Comparison of ENCODE assay signal across 28 cellular contexts in the genomic region with DNA sequence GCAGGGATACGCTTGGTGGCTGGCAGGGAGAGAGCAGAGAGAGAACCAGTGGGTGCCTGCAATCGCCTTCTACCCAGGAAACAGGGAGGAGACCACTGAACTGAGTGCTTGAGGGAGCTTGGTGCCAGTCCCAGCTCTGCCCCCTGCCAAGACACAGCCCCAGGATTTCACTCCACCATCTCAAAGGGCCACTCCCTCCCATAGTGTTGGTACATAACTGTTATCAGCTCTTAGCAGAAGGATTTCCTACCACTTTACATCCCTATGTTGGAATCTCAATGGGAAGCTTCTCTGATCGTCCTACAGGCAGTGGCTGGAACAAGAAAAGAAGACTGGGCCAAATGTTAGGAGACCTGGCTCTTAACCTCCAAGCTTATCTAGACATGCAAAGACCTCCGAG.
"Had no signal": no experiment of that assay in that cellular context is flagged by ENCODE, and none has a peak within 500 bp of the region (broad histone marks: within the 10 kb centered on the region; RNA-seq: fewer than 3 reads in every experiment).

No MANE protein-coding gene starts in this region.

- H3K9me3 Mint-ChIP-seq: activated CD4-positive, alpha-beta T cell treated with anti-CD3 and anti-CD28 coated beads, Interleukin-2, amount 10 ng/mL, durations not matched to agents 7 days and 5 days; immature natural killer cell; nephron; stimulated activated naive B cell treated with anti-CD40 and anti-IgM and Interleukin-4, amounts not matched to agents 10 μg/mL and 1 μg/mL and 100 μg/mL, for 72 hours; type B pancreatic cell had no signal

- H3K4me2 ChIP-seq: hepatocyte, smooth muscle cell had no signal

- H2AFZ ChIP-seq: hepatocyte had no signal

- H3K4me3 ChIP-seq: body of pancreas, cardiac muscle cell, hepatocyte, left lung, pancreas, SK-N-MC, smooth muscle cell had no signal

- ATAC-seq: body of pancreas; esophagus mucosa; left lung; pancreas; sciatic nerve; stimulated activated naive B cell treated with anti-CD40 and anti-IgM and Interleukin-4, amounts not matched to agents 10 μg/mL and 1 μg/mL and 100 μg/mL, for 72 hours had no signal

- H3K27me3 Mint-ChIP-seq: activated CD4-positive, alpha-beta T cell treated with anti-CD3 and anti-CD28 coated beads, Interleukin-2, amount 10 ng/mL, durations not matched to agents 7 days and 5 days; activated naive CD8-positive, alpha-beta T cell; stimulated activated naive B cell treated with anti-CD40 and anti-IgM and Interleukin-4, amounts not matched to agents 10 μg/mL and 1 μg/mL and 100 μg/mL, for 72 hours; type B pancreatic cell had no signal

- H3K27ac ChIP-seq: body of pancreas, cardiac muscle cell, hepatocyte, left lung, neutrophil, pancreas, SK-N-MC, WERI-Rb-1 had no signal

- H3K27me3 ChIP-seq: body of pancreas, cardiac muscle cell, hepatocyte, left lung, neutrophil, pancreas had no signal

- H3K4me3 Mint-ChIP-seq: activated CD4-positive, alpha-beta T cell treated with anti-CD3 and anti-CD28 coated beads, Interleukin-2, amount 10 ng/mL, durations not matched to agents 7 days and 5 days; activated naive CD8-positive, alpha-beta T cell; immature natural killer cell; stimulated activated naive B cell treated with anti-CD40 and anti-IgM and Interleukin-4, amounts not matched to agents 10 μg/mL and 1 μg/mL and 100 μg/mL, for 72 hours; type B pancreatic cell had no signal

- H3K27ac Mint-ChIP-seq: activated CD4-positive, alpha-beta T cell treated with anti-CD3 and anti-CD28 coated beads, Interleukin-2, amount 10 ng/mL, durations not matched to agents 7 days and 5 days; activated naive CD8-positive, alpha-beta T cell; immature natural killer cell; type B pancreatic cell had no signal

- H3K36me3 ChIP-seq: cardiac muscle cell, left lung, neutrophil, pancreas, WERI-Rb-1 had no signal

- H3K9me3 ChIP-seq: body of pancreas, left lung, neutrophil, pancreas had no signal

- DNase-seq: activated CD4-positive, alpha-beta T cell treated with anti-CD3 and anti-CD28 coated beads, Interleukin-2, amount 10 ng/mL, durations not matched to agents 7 days and 5 days; activated CD4-positive, CD25-positive, alpha-beta regulatory T cell treated with anti-CD3 and anti-CD28 coated beads, Interleukin-2, amount 50 U/mL, for 72 hours; activated T-cell treated with anti-CD3 and anti-CD28 coated beads, Interleukin-2, amount 50 U/mL, for 1 hour; amniotic stem cell; body of pancreas; dermis blood vessel endothelial cell; effector CD8-positive, alpha-beta T cell; foreskin melanocyte; glutamatergic neuron; immature natural killer cell; kidney glomerular epithelial cell; left lung; mammary epithelial cell; pancreas; stimulated activated CD4-positive, alpha-beta T cell treated with anti-CD3 and anti-CD28 coated beads, Interleukin-15, amount 100 ng/mL, for 24 hours; stimulated activated naive B cell treated with anti-CD40 and anti-IgM and Interleukin-4, amounts not matched to agents 10 μg/mL and 1 μg/mL and 100 μg/mL, for 72 hours; SW 1271; WERI-Rb-1 had no signal
